Comparison of ENCODE assay signal across 9 cellular contexts in genomic region chr9:76818271-76818670, GRCh38. TPM values are rescaled to one million over a fixed set of nuclear protein-coding genes. Genes with fewer than 3 reads are reported as not detected.
A peak's percentile ranks its signal among the peaks of the same experiment; 100 is the strongest.
DNase-seq lines count a peak whose midpoint lies in the region; ATAC-seq and TF ChIP-seq lines count a peak whose summit lies in the region.
"Had no signal": no experiment of that assay in that cellular context is flagged by ENCODE, and none has a peak within 500 bp of the region (broad histone marks: within the 10 kb centered on the region; RNA-seq: fewer than 3 reads in every experiment).

No MANE protein-coding gene starts in this region.

- peak; percentile 88 to 100 (median 96) for ATAC-seq in heart left ventricle
- no peak for ATAC-seq in HG03521 (IDR thresholded peaks at IDR 0.05; ENCODE audit: unreplicated experiment)
- no peak for ATAC-seq in GM18870 (IDR thresholded peaks at IDR 0.05; ENCODE audit: unreplicated experiment)

- no peak for TF ChIP-seq POLR2A in heart left ventricle (IDR thresholded peaks at IDR 0.05)

- intact Hi-C loops in heart left ventricle (cut with DNase I): loop anchor here in 2 of 10 donors (5.0 to 10.0 kb wide), 2 partner anchors 177 to 329 kb away; no protein-coding TSS in a partner anchor

- H3K4me3 ChIP-seq in heart left ventricle: no peak overlapping the region

- H3K9me3 ChIP-seq in heart left ventricle: no peaks in the 10 kb centered on the region

- 46 to 53% (median 50%) methylated on average over 4 of the region's 4 CpGs for WGBS in heart left ventricle, 4 donors

- DNase-seq in GM04503 (ENCODE audit: low read depth): peak; percentile 92
- peak; percentile 62 for DNase-seq in SW480 (ENCODE audit: low spot score)
- DNase-seq in heart left ventricle: peak in 4 of 5 donors; percentile 31 to 82 (median 63)
- DNase-seq in renal cortical epithelial cell (ENCODE audit: low read depth): peak; percentile 99
- DNase-seq in NCI-H524 treated with DMSO at 0.1 percent for 48 hours (lab: John Stamatoyannopoulos, UW): no peak
- no peak for DNase-seq in RPMI8226

- peak overlapping the region in 6 of 12 donors; percentile 30 to 79 (median 50) for H3K27ac ChIP-seq in heart left ventricle
- H3K27ac ChIP-seq: HL-60 had no signal

- no peaks in the 10 kb centered on the region for H3K36me3 ChIP-seq in heart left ventricle

- no peak for TF ChIP-seq CTCF in heart left ventricle (IDR thresholded peaks at IDR 0.05)

- peaks cover 0 to 9% (median 0%) of the 10 kb centered on the region in 12 donors for H3K4me1 ChIP-seq in heart left ventricle

- peaks cover 0 to 9% (median 0%) of the 10 kb centered on the region in 9 donors for H3K27me3 ChIP-seq in heart left ventricle

RNA-seq across cellular contexts. Expression of gene PCA3, which starts 54.0 kb away (rescaled TPM):
- total RNA-seq in heart left ventricle (not detected), renal cortical epithelial cell (0.05 TPM in 1 of 2 replicates, not detected in the other)
- polyA plus RNA-seq in heart left ventricle: not detected

Comparison
In these comparisons a context has a peak if more than half of its experiments do, and no peak if none do; other contexts are left out.
1. DNase-seq: peak in GM04503 (single experiment), SW480 (single experiment), heart left ventricle (4 of 5) and renal cortical epithelial cell (single experiment); none in NCI-H524 treated with DMSO at 0.1 percent for 48 hours (single experiment) and RPMI8226 (single experiment).
2. ATAC-seq: peak in heart left ventricle (4 of 4); none in HG03521 (single experiment) and GM18870 (single experiment).